ENCODE assay signal across 12 cellular contexts in genomic region chr7:155375337-155376277, GRCh38.
DNase-seq lines count a peak whose midpoint lies in the region; ATAC-seq and TF ChIP-seq lines count a peak whose summit lies in the region.
"Had no signal": no experiment of that assay in that cellular context is flagged by ENCODE, and none has a peak within 500 bp of the region (broad histone marks: within the 10 kb centered on the region; RNA-seq: fewer than 3 reads in every experiment).

No MANE protein-coding gene starts in this region.

- no peak for TF ChIP-seq CTCF in WTC11 (IDR thresholded peaks at IDR 0.05)
- no peak for TF ChIP-seq CTCF in uterus (IDR thresholded peaks at IDR 0.05)

- CTCF ChIA-PET in WTC11 (lab: Charles Lee), result interaction anchor here (1.6 kb wide), 1 partner anchor 74 kb away, joined by 5 read pairs; no protein-coding TSS in a partner anchor

- H3K36me3 Mint-ChIP-seq in T-helper 2 cell treated with Interferon-gamma antibody and Interleukin-4, amounts not matched to agents 5 μg/mL and 100 μg/mL, for 36 hours (ENCODE audit: low read depth), result peaks cover 5% of the 10 kb centered on the region
- peaks cover 5% of the 10 kb centered on the region for H3K36me3 Mint-ChIP-seq in WTC11

- H3K4me1 Mint-ChIP-seq in T-helper 2 cell treated with Interferon-gamma antibody and Interleukin-4, amounts not matched to agents 5 μg/mL and 100 μg/mL, for 36 hours (ENCODE audit: low read depth), result peaks cover 19% of the 10 kb centered on the region
- peaks cover 43% of the 10 kb centered on the region for H3K4me1 Mint-ChIP-seq in WTC11

- POLR2A ChIA-PET in WTC11 (lab: Charles Lee), result no interaction called here

- intact Hi-C loops in uterus (cut with DNase I; ENCODE audit: low total_unique reads), result no loop called here

- H3K9ac ChIP-seq in mucosa of stomach (ENCODE audit: low read length), result no peak overlapping the region

- H3K9me3 Mint-ChIP-seq in T-helper 2 cell treated with Interferon-gamma antibody and Interleukin-4, amounts not matched to agents 5 μg/mL and 100 μg/mL, for 36 hours, result no peaks in the 10 kb centered on the region
- H3K9me3 Mint-ChIP-seq in WTC11, result no peaks in the 10 kb centered on the region

- peaks cover 87% of the 10 kb centered on the region for H3K27me3 Mint-ChIP-seq in T-helper 2 cell treated with Interferon-gamma antibody and Interleukin-4, amounts not matched to agents 5 μg/mL and 100 μg/mL, for 36 hours (ENCODE audit: low read depth)
- H3K27me3 Mint-ChIP-seq in WTC11 (ENCODE audit: low read depth), result peaks cover 100% of the 10 kb centered on the region

- H3K4me3 ChIP-seq in mucosa of stomach (ENCODE audit: low read length), result peak overlapping the region; percentile 16
- H3K4me3 ChIP-seq in uterus, result no peak overlapping the region

- no peak overlapping the region for H3K27ac ChIP-seq in uterus
- H3K27ac ChIP-seq: suprapubic skin had no signal

- DNase-seq in T-helper 2 cell treated with Interferon-gamma antibody and Interleukin-4, amounts not matched to agents 5 μg/mL and 100 μg/mL, for 36 hours (ENCODE audit: low spot score), result no peak
- DNase-seq in T-helper 2 cell (no peak), HT1080 (ENCODE audit: low read depth) (peak; percentile 29), WTC11 (ENCODE audit: low spot score) (no peak), HK-2 (ENCODE audit: unreplicated experiment) (no peak), uterus (no peak)
- DNase-seq in effector CD8-positive, alpha-beta T cell (lab: John Stamatoyannopoulos, UW), result no peak
- DNase-seq: activated effector memory CD4-positive, alpha-beta T cell treated with anti-CD3 and anti-CD28 coated beads, Interleukin-2, amount 50 U/mL, for 16 hours; left colon; NCI-H1417 had no signal

- TF ChIP-seq POLR2A in uterus (IDR thresholded peaks at IDR 0.05), result no peak

- H3K9me3 ChIP-seq in mucosa of stomach (ENCODE audit: control insufficient read depth, low read length) (no peaks in the 10 kb centered on the region), uterus (no peaks in the 10 kb centered on the region)
- H3K9me3 ChIP-seq: suprapubic skin had no signal

- H3K4me3 Mint-ChIP-seq in T-helper 2 cell treated with Interferon-gamma antibody and Interleukin-4, amounts not matched to agents 5 μg/mL and 100 μg/mL, for 36 hours, result peak overlapping the region; percentile 3
- H3K4me3 Mint-ChIP-seq in WTC11, result peak overlapping the region; percentile 33; the same call in 1 of the 2 replicates

- peak overlapping the region; percentile 13 for H3K27ac Mint-ChIP-seq in T-helper 2 cell treated with Interferon-gamma antibody and Interleukin-4, amounts not matched to agents 5 μg/mL and 100 μg/mL, for 36 hours
- H3K27ac Mint-ChIP-seq in WTC11, result no peak overlapping the region

- ATAC-seq in WTC11, result no peak
- ATAC-seq: left colon had no signal

- peaks cover 39% of the 10 kb centered on the region for H3K4me1 ChIP-seq in mucosa of stomach (ENCODE audit: control insufficient read depth, insufficient read depth, low read length)
- peaks cover 0 to 36% of the 10 kb centered on the region in 2 donors for H3K4me1 ChIP-seq in uterus

- peaks cover 97% of the 10 kb centered on the region for H3K27me3 ChIP-seq in mucosa of stomach (ENCODE audit: control insufficient read depth, insufficient read depth, low read length)
- peaks cover 30 to 93% of the 10 kb centered on the region in 2 donors for H3K27me3 ChIP-seq in uterus

- no peaks in the 10 kb centered on the region for H3K36me3 ChIP-seq in mucosa of stomach (ENCODE audit: control insufficient read depth, insufficient read depth, low read length)
- H3K36me3 ChIP-seq in uterus, result no peaks in the 10 kb centered on the region
- H3K36me3 ChIP-seq: suprapubic skin had no signal

TF ChIP-seq in WTC11, 78 proteins besides CTCF, POLR2A, EP300 and RAD21 (continues in another document):
- TF ChIP-seq PREB (CRISPR knock-in tag; IDR thresholded peaks at IDR 0.05; ENCODE audit: borderline replicate concordance) (no peak), FOXJ3 (CRISPR knock-in tag; IDR thresholded peaks at IDR 0.05; ENCODE audit: borderline replicate concordance) (no peak), E2F1 (CRISPR knock-in tag; IDR thresholded peaks at IDR 0.05) (no peak), HMGXB4 (CRISPR knock-in tag; IDR thresholded peaks at IDR 0.05) (no peak), ZNF423 (CRISPR knock-in tag; IDR thresholded peaks at IDR 0.05) (no peak), ZSCAN18 (CRISPR knock-in tag; IDR thresholded peaks at IDR 0.05) (no peak), ETV6 (CRISPR knock-in tag; IDR thresholded peaks at IDR 0.05) (no peak), NFATC4 (CRISPR knock-in tag; IDR thresholded peaks at IDR 0.05) (no peak), ZNF512 (CRISPR knock-in tag; IDR thresholded peaks at IDR 0.05; ENCODE audit: borderline replicate concordance) (no peak), GABPB1 (CRISPR knock-in tag; IDR thresholded peaks at IDR 0.05) (no peak), ZNF219 (CRISPR knock-in tag; IDR thresholded peaks at IDR 0.05; ENCODE audit: borderline replicate concordance) (no peak), CBFB (CRISPR knock-in tag; IDR thresholded peaks at IDR 0.05; ENCODE audit: low read depth) (no peak), ESRRA (CRISPR knock-in tag; IDR thresholded peaks at IDR 0.05; ENCODE audit: borderline replicate concordance) (no peak), JUN (CRISPR knock-in tag; IDR thresholded peaks at IDR 0.05) (no peak)
